7 cellular contexts compared by ENCODE assay signal in genomic region chr5:105602406-105602805, GRCh38.
A peak's percentile ranks its signal among the peaks of the same experiment; 100 is the strongest.
DNase-seq lines count a peak whose midpoint lies in the region; ATAC-seq and TF ChIP-seq lines count a peak whose summit lies in the region.
"Not testable (repeated sequence)": the region's sequence is repeated elsewhere in the genome, so short reads cannot be mapped to it uniquely, and the experiment has no call there.

No MANE protein-coding gene starts in this region.

- H3K9me3 Mint-ChIP-seq in GM23338, result peaks cover 34% of the 10 kb centered on the region

- not testable (repeated sequence) for H4K20me1 ChIP-seq in GM23338 (replicated peaks; ENCODE audit: insufficient read depth)

- H3K36me3 ChIP-seq in GM23338 (ENCODE audit: insufficient read depth), result not testable (repeated sequence)

- not testable (repeated sequence) for H2AFZ ChIP-seq in GM23338

- not testable (repeated sequence) for H3K4me1 ChIP-seq in GM23338 (ENCODE audit: insufficient read depth)

- not testable (repeated sequence) for H3K4me3 Mint-ChIP-seq in GM23338

- H3K27me3 ChIP-seq in GM23338 (ENCODE audit: insufficient read depth), result not testable (repeated sequence)

- H3K36me3 Mint-ChIP-seq in GM23338 (ENCODE audit: low read depth), result peaks cover 11% of the 10 kb centered on the region; the same call in 1 of the 3 replicates

- H3F3A ChIP-seq in GM23338 (replicated peaks; ENCODE audit: low read depth), result not testable (repeated sequence)

- H3K27me3 Mint-ChIP-seq in GM23338 (ENCODE audit: insufficient read depth, low read depth, poor library complexity), result not testable (repeated sequence)

- H3K79me2 ChIP-seq in GM23338 (replicated peaks; ENCODE audit: insufficient read depth), result not testable (repeated sequence)

- H3K4me2 ChIP-seq in GM23338, result not testable (repeated sequence)

- not testable (repeated sequence) for H3K27ac Mint-ChIP-seq in GM23338

- H3K27ac ChIP-seq in GM23338 (ENCODE audit: low read depth), result not testable (repeated sequence)

- not testable (repeated sequence) for H3K4me3 ChIP-seq in GM23338

- DNase-seq in COR-L47 (lab: John Stamatoyannopoulos, UW) (peak; percentile 26), GM23338 (ENCODE audit: low spot score) (peak; percentile 41), NCI-H128 (lab: John Stamatoyannopoulos, UW; ENCODE audit: unreplicated experiment) (peak; percentile 100), NCI-H2107 (lab: John Stamatoyannopoulos, UW) (peak; percentile 17), NCI-H510A (lab: John Stamatoyannopoulos, UW) (peak; percentile 60), UCSD-AML1 (lab: John Stamatoyannopoulos, UW; ENCODE audit: unreplicated experiment) (peak; percentile 29), left kidney (ENCODE audit: low read depth, low spot score) (peak; percentile 86)

- not testable (repeated sequence) for ATAC-seq in GM23338

- TF ChIP-seq CTCF in GM23338 (conservative IDR thresholded peaks at IDR 0.05; ENCODE audit: low read depth in 2 of 2), result not testable (repeated sequence)

- H3K4me1 Mint-ChIP-seq in GM23338, result not testable (repeated sequence)

- not testable (repeated sequence) for H3K9me2 ChIP-seq in GM23338 (ENCODE audit: insufficient read depth)

Comparison
In these comparisons a context has a peak if more than half of its experiments do, and no peak if none do; other contexts are left out.
1. DNase-seq: peak in every context shown above with its lines; median percentile 100 in NCI-H128; 86 in left kidney; 60 in NCI-H510A; 41 in GM23338; 29 in UCSD-AML1; 26 in COR-L47; 17 in NCI-H2107.